In genomic region chr20:37968726-37969401, GRCh38 we compare ENCODE assay signal across 11 cellular contexts.
DNase-seq lines count a peak whose midpoint lies in the region; ATAC-seq, FAIRE-seq and TF ChIP-seq lines count a peak whose summit lies in the region.
"Had no signal": no experiment of that assay in that cellular context is flagged by ENCODE, and none has a peak within 500 bp of the region (broad histone marks: within the 10 kb centered on the region; RNA-seq: fewer than 3 reads in every experiment).

No MANE protein-coding gene starts in this region.

- H3K4me2 ChIP-seq in H9 (ENCODE audit: insufficient read depth, insufficient read length, low read length) (no peak overlapping the region), K562 (ENCODE audit: insufficient read depth, low read length) (no peak overlapping the region)
- H3K4me2 ChIP-seq: SK-N-SH had no signal

- peak overlapping the region in 1 of 2 experiments; percentile 43; a peak in 2 of 5 replicates for H3K4me3 Mint-ChIP-seq in H9
- no peak overlapping the region for H3K4me3 Mint-ChIP-seq in activated T-cell treated with anti-CD3 and anti-CD28 coated beads, Interleukin-2, amount 50 U/mL, for 24 hours
- H3K4me3 Mint-ChIP-seq: immature natural killer cell had no signal

- H2BK5ac ChIP-seq in H9 (ENCODE audit: insufficient read length, low read length) = no peak overlapping the region

- CTCF ChIA-PET in K562 (lab: Yijun Ruan, JAX; ENCODE audit: low intra/inter-chr PET ratio) = no interaction called here

- H3K4me1 Mint-ChIP-seq in H9 = peaks cover 41 to 49% of the 10 kb centered on the region in 2 experiments
- H3K4me1 Mint-ChIP-seq in activated T-cell treated with anti-CD3 and anti-CD28 coated beads, Interleukin-2, amount 50 U/mL, for 24 hours (ENCODE audit: low read depth) = no peaks in the 10 kb centered on the region
- H3K4me1 Mint-ChIP-seq: immature natural killer cell had no signal

- H3K18ac ChIP-seq in H9 (ENCODE audit: insufficient read length, low read depth, low read length) = no peak overlapping the region

- TF ChIP-seq RAD21 in K562 (CRISPR knock-in tag; conservative IDR thresholded peaks at IDR 0.05 in 1 of 2, IDR thresholded peaks at IDR 0.05 in 1 of 2) = no peak

- in situ Hi-C loops in K562 (cut with MboI) = no loop called here

- no CpG with 5 or more reads among the region's 6 CpGs for WGBS in H9 (ENCODE audit: extremely low coverage, insufficient read length, low lambda C conversion rate)
- WGBS in K562 (ENCODE audit: insufficient coverage, low coverage, missing lambda C conversion rate) = 29% methylated on average over 6 of the region's 6 CpGs

- no peaks in the 10 kb centered on the region for H3K79me1 ChIP-seq in H9 (ENCODE audit: insufficient read depth, low read depth, low read length, poor library complexity, severe bottlenecking)

- H2BK15ac ChIP-seq in H9 (ENCODE audit: low read depth, low read length) = no peak overlapping the region

- H3K9me1 ChIP-seq in K562 (ENCODE audit: control insufficient read depth, insufficient read depth, low read length) = no peaks in the 10 kb centered on the region

- H3K14ac ChIP-seq in H9 (ENCODE audit: insufficient read depth, low read length) = no peak overlapping the region; the same call in 1 of the 2 replicates

- H3K79me2 ChIP-seq in H9 (ENCODE audit: insufficient read depth, low read length) (no peaks in the 10 kb centered on the region), K562 (ENCODE audit: control insufficient read depth, insufficient read depth, low read length) (no peaks in the 10 kb centered on the region)

- intact Hi-C loops in K562 (cut with micrococcal nuclease) = no loop called here

- no peak overlapping the region for H3K4ac ChIP-seq in H9 (ENCODE audit: low read depth, low read length)

- peaks cover 8 to 16% of the 10 kb centered on the region in 2 experiments for H3K9me3 Mint-ChIP-seq in H9
- H3K9me3 Mint-ChIP-seq in activated T-cell treated with anti-CD3 and anti-CD28 coated beads, Interleukin-2, amount 50 U/mL, for 24 hours = peaks cover 43% of the 10 kb centered on the region

- H3K23me2 ChIP-seq in H9 (ENCODE audit: insufficient read length, low read depth, low read length, poor library complexity, severe bottlenecking) = no peaks in the 10 kb centered on the region

- no peak overlapping the region for H3K9ac ChIP-seq in H9 (ENCODE audit: extremely low read depth, insufficient read length, low read length)
- H3K9ac ChIP-seq in K562 (ENCODE audit: insufficient read depth in 1 of 2, low read depth in 2 of 2, low read length in 2 of 2) = no peak overlapping the region
- H3K9ac ChIP-seq: SK-N-SH had no signal

- H3T11ph ChIP-seq in H9 (ENCODE audit: low read length) = no peak overlapping the region

- no peak overlapping the region for H4K8ac ChIP-seq in H9 (replicated peaks; ENCODE audit: insufficient read length, low read depth, low read length)

- no peak; the same call in 2 of the 3 replicates for TF ChIP-seq CTCF in H9 (conservative IDR thresholded peaks at IDR 0.05)
- TF ChIP-seq CTCF in K562 (IDR thresholded peaks at IDR 0.05 in 2 of 3, conservative IDR thresholded peaks at IDR 0.05 in 1 of 3; ENCODE audit: insufficient read depth in 2 of 3, low read depth in 1 of 3, low read length in 3 of 3) = no peak

- peak; percentile 40 for DNase-seq in A172 (ENCODE audit: low spot score)
- DNase-seq in H9 = peak; percentile 55
- peak; percentile 100 for DNase-seq in NCI-H345 treated with DMSO at 0.1 percent for 48 hours (lab: John Stamatoyannopoulos, UW; ENCODE audit: unreplicated experiment)
- no peak for DNase-seq in K562 (ENCODE audit: extremely low read depth in 1 of 4, low spot score in 3 of 4)
- no peak for DNase-seq in activated T-cell treated with anti-CD3 and anti-CD28 coated beads, Interleukin-2, amount 50 U/mL, for 24 hours
- DNase-seq in Kasumi-1 (lab: John Stamatoyannopoulos, UW) = no peak
- no peak for DNase-seq in T-helper 2 cell
- DNase-seq: immature natural killer cell, NCI-H226, SK-N-SH had no signal

- TF ChIP-seq POLR2A in K562 (conservative IDR thresholded peaks at IDR 0.05) = no peak

- no peak overlapping the region for H3K56ac ChIP-seq in H9 (ENCODE audit: insufficient read length, low read depth, low read length)

- no peak overlapping the region for H3K4me3 ChIP-seq in K562

- H2AFZ ChIP-seq in H9 (ENCODE audit: low read length) (no peak overlapping the region), K562 (ENCODE audit: low read depth, low read length) (no peak overlapping the region)

- H2AK5ac ChIP-seq in H9 (ENCODE audit: insufficient read length, low read length) = no peak overlapping the region

- H2BK120ac ChIP-seq in H9 (ENCODE audit: low read depth, low read length, poor library complexity, severe bottlenecking) = no peak overlapping the region

- H4K20me1 ChIP-seq in H9 (ENCODE audit: control insufficient read depth, insufficient read depth, insufficient read length) = no peaks in the 10 kb centered on the region
- no peaks in the 10 kb centered on the region for H4K20me1 ChIP-seq in K562 (replicated peaks; ENCODE audit: control insufficient read depth, insufficient read depth, low read length)

- no peak for FAIRE-seq in K562 (lab: Jason Lieb, UNC)

- H3K36me3 ChIP-seq in K562 (ENCODE audit: control insufficient read depth, insufficient read depth, low read length) = no peaks in the 10 kb centered on the region

- no peak overlapping the region for H4K91ac ChIP-seq in H9 (ENCODE audit: insufficient read length, low read depth, low read length)

- BruUV-seq in K562 (replicated peaks; lab: Mats Ljungman, UMichigan) = no TSS peak

- peaks cover 5% of the 10 kb centered on the region for H3K9me3 ChIP-seq in H9 (ENCODE audit: control insufficient read depth, low read depth, low read length)
- no peaks in the 10 kb centered on the region for H3K9me3 ChIP-seq in K562 (replicated peaks; ENCODE audit: control insufficient read depth, insufficient read depth, low read depth, low read length)
- H3K9me3 ChIP-seq: SK-N-SH had no signal

- no peak overlapping the region for H2BK20ac ChIP-seq in H9 (ENCODE audit: low read depth, low read length, poor library complexity, severe bottlenecking)

- H3K27me3 Mint-ChIP-seq in H9 (ENCODE audit: low read depth) = peaks cover 23% of the 10 kb centered on the region
- peaks cover 3% of the 10 kb centered on the region for H3K27me3 Mint-ChIP-seq in activated T-cell treated with anti-CD3 and anti-CD28 coated beads, Interleukin-2, amount 50 U/mL, for 24 hours

- H3K27ac Mint-ChIP-seq in H9 = peak overlapping the region; percentile 53 to 65 (median 57); a peak in 5 of 7 replicates
- H3K27ac Mint-ChIP-seq in activated T-cell treated with anti-CD3 and anti-CD28 coated beads, Interleukin-2, amount 50 U/mL, for 24 hours = no peak overlapping the region
- H3K27ac Mint-ChIP-seq: immature natural killer cell had no signal

- H3K27me3 ChIP-seq in H9 (ENCODE audit: insufficient read depth, low read length) (no peaks in the 10 kb centered on the region; the same call in 1 of the 2 replicates), K562 (ENCODE audit: control insufficient read depth in 2 of 2, insufficient read depth in 2 of 2, low read length in 2 of 2) (no peaks in the 10 kb centered on the region; a peak in 1 of 5 replicates)

- TF ChIP-seq EP300 in K562 (IDR thresholded peaks at IDR 0.05; ENCODE audit: low read length) = no peak

- H2BK12ac ChIP-seq in H9 (ENCODE audit: insufficient read length, low read depth, low read length) = no peak overlapping the region

- H3K4me1 ChIP-seq in H9 (ENCODE audit: insufficient read depth, low read length) = peaks cover 10% of the 10 kb centered on the region; the same call in 1 of the 2 replicates
- peaks cover 6 to 11% of the 10 kb centered on the region in 2 experiments; a peak in 3 of 5 replicates for H3K4me1 ChIP-seq in K562 (replicated peaks in 1 of 2; ENCODE audit: control insufficient read depth in 2 of 2, insufficient read depth in 2 of 2, low read length in 2 of 2)

- no peak overlapping the region for H4K5ac ChIP-seq in H9 (ENCODE audit: insufficient read length, low read depth, low read length)

- H3K27ac ChIP-seq in H9 (ENCODE audit: insufficient read length, low read depth, low read length) = no peak overlapping the region
- no peak overlapping the region for H3K27ac ChIP-seq in K562 (ENCODE audit: extremely low read depth, low read depth, low read length)

- H3K36me3 Mint-ChIP-seq in H9 (ENCODE audit: insufficient read depth in 1 of 3, low read depth in 3 of 3) = peaks cover 5 to 12% (median 6%) of the 10 kb centered on the region in 3 experiments
- H3K36me3 Mint-ChIP-seq in activated T-cell treated with anti-CD3 and anti-CD28 coated beads, Interleukin-2, amount 50 U/mL, for 24 hours (ENCODE audit: low read depth) = peaks cover 18% of the 10 kb centered on the region

- ATAC-seq in K562 (no peak), SK-N-SH treated with all-trans-retinoic acid at 6 μM for 48 hours (no peak)

- no peak overlapping the region for H3K23ac ChIP-seq in H9 (ENCODE audit: insufficient read length, low read depth, low read length)

- POLR2A ChIA-PET in K562 (lab: Yijun Ruan, JAX) = interaction anchor here (0.8 kb wide), 1 partner anchor 347 kb away, joined by 5 read pairs; no protein-coding TSS in a partner anchor

TF ChIP-seq in K562, 482 proteins besides CTCF, POLR2A, EP300 and RAD21:
- TF ChIP-seq NFIC (IDR thresholded peaks at IDR 0.05) = 0 out of 2 replicates have a peak, but pooled peaks have one; percentile 16
- no peak for TF ChIP-seq NFRKB (IDR thresholded peaks at IDR 0.05; ENCODE audit: low read depth)

TF ChIP-seq in SK-N-SH treated with all-trans-retinoic acid at 6 μM for 48 hours, 23 proteins besides CTCF, POLR2A, EP300 and RAD21 (continues in another document):
- TF ChIP-seq PATZ1 (CRISPR knock-in tag; IDR thresholded peaks at IDR 0.05; ENCODE audit: borderline replicate concordance) = no peak
- TF ChIP-seq SNAI2 (CRISPR knock-in tag; IDR thresholded peaks at IDR 0.05) = no peak
- TF ChIP-seq TCF4 (CRISPR knock-in tag; IDR thresholded peaks at IDR 0.05; ENCODE audit: borderline replicate concordance) = no peak
- no peak for TF ChIP-seq ZNF8 (CRISPR knock-in tag; IDR thresholded peaks at IDR 0.05)

Comparison
In these comparisons a context has a peak if more than half of its experiments do, and no peak if none do; other contexts are left out.
1. DNase-seq: peak in A172 (single experiment), H9 (single experiment) and NCI-H345 treated with DMSO at 0.1 percent for 48 hours (single experiment); none in K562 (0 of 4), activated T-cell treated with anti-CD3 and anti-CD28 coated beads, Interleukin-2, amount 50 U/mL, for 24 hours (single experiment), Kasumi-1 (0 of 2) and T-helper 2 cell (0 of 5).